13 cellular contexts compared by ENCODE assay signal in the genomic region with DNA sequence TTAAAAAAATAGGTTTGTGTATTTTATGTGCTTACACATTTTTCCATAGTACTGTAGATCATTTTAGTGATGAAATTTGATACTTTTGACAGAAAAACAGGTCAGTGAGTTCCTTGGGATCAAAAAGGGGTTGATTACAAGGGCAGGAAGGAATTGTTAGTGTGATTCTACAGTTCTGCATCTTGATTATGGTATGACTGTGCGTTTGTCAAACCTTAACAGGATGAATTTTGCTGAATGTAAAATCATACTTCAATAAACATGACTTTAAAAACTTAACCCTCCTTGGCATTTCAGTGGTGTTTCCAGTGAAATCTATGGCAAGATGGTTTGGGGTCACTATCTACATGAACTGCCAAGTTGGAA. TPM values are rescaled to one million over a fixed set of nuclear protein-coding genes. Genes with fewer than 3 reads are reported as not detected.
DNase-seq lines count a peak whose midpoint lies in the region; ATAC-seq and TF ChIP-seq lines count a peak whose summit lies in the region.
"Had no signal": no experiment of that assay in that cellular context is flagged by ENCODE, and none has a peak within 500 bp of the region (broad histone marks: within the 10 kb centered on the region; RNA-seq: fewer than 3 reads in every experiment).

No MANE protein-coding gene starts in this region.

- no peak overlapping the region for H2BK12ac ChIP-seq in H9 (ENCODE audit: insufficient read length, low read depth, low read length)

- H3K23ac ChIP-seq in H9 (ENCODE audit: insufficient read length, low read depth, low read length): no peak overlapping the region

- TF ChIP-seq CTCF in H9 (conservative IDR thresholded peaks at IDR 0.05): no peak
- TF ChIP-seq CTCF in OCI-LY3 (IDR thresholded peaks at IDR 0.05; ENCODE audit: low read depth, low read length): no peak
- TF ChIP-seq CTCF in MCF 10A (IDR thresholded peaks at IDR 0.05; ENCODE audit: unreplicated experiment): no peak
- TF ChIP-seq CTCF in gastrocnemius medialis (IDR thresholded peaks at IDR 0.05 in 4 of 5, conservative IDR thresholded peaks at IDR 0.05 in 1 of 5): no peak

- H3K4me3 ChIP-seq in OCI-LY3 (ENCODE audit: low read length) (no peak overlapping the region), gastrocnemius medialis (no peak overlapping the region)
- H3K4me3 ChIP-seq: hepatocyte had no signal

- H4K91ac ChIP-seq in H9 (ENCODE audit: insufficient read length, low read depth, low read length): no peak overlapping the region

- no peak overlapping the region for H2BK15ac ChIP-seq in H9 (ENCODE audit: low read depth, low read length)

- H3K79me2 ChIP-seq in H9 (ENCODE audit: insufficient read depth, low read length) (no peaks in the 10 kb centered on the region), OCI-LY3 (ENCODE audit: low read length) (peaks cover 29% of the 10 kb centered on the region)
- H3K79me2 ChIP-seq: hepatocyte had no signal

- in situ Hi-C loops in gastrocnemius medialis (cut with MboI; ENCODE audit: low sequenced_read_pairs in 4 of 4): no loop called here

- H3K36me3 Mint-ChIP-seq in H9 (ENCODE audit: insufficient read depth in 1 of 3, low read depth in 3 of 3) (peaks cover 36 to 69% (median 54%) of the 10 kb centered on the region in 3 experiments), MCF 10A (ENCODE audit: insufficient read depth, unreplicated experiment) (peaks cover 66% of the 10 kb centered on the region)

- no peaks in the 10 kb centered on the region for H3K79me1 ChIP-seq in H9 (ENCODE audit: insufficient read depth, low read depth, low read length, poor library complexity, severe bottlenecking)

- H3K4me1 Mint-ChIP-seq in H9 (peaks cover 36 to 41% of the 10 kb centered on the region in 2 experiments), MCF 10A (ENCODE audit: insufficient read depth, unreplicated experiment) (peaks cover 29% of the 10 kb centered on the region)

- intact Hi-C loops in MCF 10A (cut with micrococcal nuclease): loop anchor here (2.0 kb wide), 1 partner anchor 297 kb away; no protein-coding TSS in a partner anchor
- intact Hi-C loops in gastrocnemius medialis (cut with DNase I; ENCODE audit: low total_unique reads): loop anchor here (5.0 to 10.0 kb wide), 2 partner anchors 197 to 296 kb away; no protein-coding TSS in a partner anchor

- H3K9me3 ChIP-seq in H9 (ENCODE audit: control insufficient read depth, low read depth, low read length): no peaks in the 10 kb centered on the region
- no peaks in the 10 kb centered on the region for H3K9me3 ChIP-seq in OCI-LY3 (ENCODE audit: insufficient read depth, low read length)
- H3K9me3 ChIP-seq in gastrocnemius medialis: no peaks in the 10 kb centered on the region

- H3K14ac ChIP-seq in H9 (ENCODE audit: insufficient read depth, low read length): no peak overlapping the region

- H3K23me2 ChIP-seq in H9 (ENCODE audit: insufficient read length, low read depth, low read length, poor library complexity, severe bottlenecking): peaks cover 13% of the 10 kb centered on the region

- H2BK120ac ChIP-seq in H9 (ENCODE audit: low read depth, low read length, poor library complexity, severe bottlenecking): no peak overlapping the region

- no peak for TF ChIP-seq POLR2A in gastrocnemius medialis (IDR thresholded peaks at IDR 0.05)

- POLR2A ChIA-PET in MCF 10A (lab: Yijun Ruan, JAX): interaction anchor here (2.3 kb wide), 1 partner anchor 154 kb away, joined by 15 read pairs; no protein-coding TSS in a partner anchor

- no CpG with 5 or more reads among the region's 1 CpG for WGBS in H9 (ENCODE audit: extremely low coverage, insufficient read length, low lambda C conversion rate)

- H3K4me3 Mint-ChIP-seq in H9: no peak overlapping the region
- H3K4me3 Mint-ChIP-seq in MCF 10A (ENCODE audit: unreplicated experiment): peak overlapping the region; percentile 52
- H3K4me3 Mint-ChIP-seq: CD8-positive, alpha-beta memory T cell; T-cell had no signal

- no peak overlapping the region for H4K8ac ChIP-seq in H9 (replicated peaks; ENCODE audit: insufficient read length, low read depth, low read length)

- H3K27ac ChIP-seq in H9 (ENCODE audit: insufficient read length, low read depth, low read length) (peak overlapping the region; percentile 91), OCI-LY3 (ENCODE audit: low read length) (peak overlapping the region; percentile 82), gastrocnemius medialis (peak overlapping the region; percentile 63 to 99 (median 88))
- H3K27ac ChIP-seq: hepatocyte had no signal

- no TSS peak for BruUV-seq in MCF 10A (replicated peaks; lab: Mats Ljungman, UMichigan)

- H3K4ac ChIP-seq in H9 (ENCODE audit: low read depth, low read length): no peak overlapping the region

- no peak overlapping the region for H2BK5ac ChIP-seq in H9 (ENCODE audit: insufficient read length, low read length)

- no peak overlapping the region for H3K56ac ChIP-seq in H9 (ENCODE audit: insufficient read length, low read depth, low read length)

- H3K27me3 ChIP-seq in H9 (ENCODE audit: insufficient read depth, low read length): no peaks in the 10 kb centered on the region
- H3K27me3 ChIP-seq in OCI-LY3 (ENCODE audit: low read depth, low read length): no peaks in the 10 kb centered on the region
- H3K27me3 ChIP-seq in gastrocnemius medialis: no peaks in the 10 kb centered on the region
- H3K27me3 ChIP-seq: hepatocyte had no signal

- H2AFZ ChIP-seq in H9 (ENCODE audit: low read length) (no peak overlapping the region), OCI-LY3 (ENCODE audit: low read depth, low read length) (no peak overlapping the region)
- H2AFZ ChIP-seq: hepatocyte had no signal

- CTCF ChIA-PET in MCF 10A (lab: Yijun Ruan, JAX): interaction anchor here (0.6 kb wide), 1 partner anchor 162 kb away, joined by 3 read pairs; no protein-coding TSS in a partner anchor

- H3K27me3 Mint-ChIP-seq in H9 (ENCODE audit: low read depth) (no peaks in the 10 kb centered on the region), MCF 10A (ENCODE audit: insufficient read depth, unreplicated experiment) (no peaks in the 10 kb centered on the region)
- H3K27me3 Mint-ChIP-seq: CD8-positive, alpha-beta memory T cell; T-cell had no signal

- H3K36me3 ChIP-seq in OCI-LY3 (replicated peaks; ENCODE audit: low read depth, low read length): peaks cover 30% of the 10 kb centered on the region
- H3K36me3 ChIP-seq in gastrocnemius medialis: peaks cover 0 to 7% of the 10 kb centered on the region in 2 donors

- H3T11ph ChIP-seq in H9 (ENCODE audit: low read length): no peak overlapping the region

- H2BK20ac ChIP-seq in H9 (ENCODE audit: low read depth, low read length, poor library complexity, severe bottlenecking): no peak overlapping the region

- H3K27ac Mint-ChIP-seq in H9 (peak overlapping the region in 2 of 3 experiments; percentile 80 to 96; a peak in 3 of 7 replicates), MCF 10A (ENCODE audit: low read depth, unreplicated experiment) (peak overlapping the region; percentile 87)
- H3K27ac Mint-ChIP-seq: T-cell had no signal

- H3K9me3 Mint-ChIP-seq in H9: no peaks in the 10 kb centered on the region
- no peaks in the 10 kb centered on the region for H3K9me3 Mint-ChIP-seq in MCF 10A (ENCODE audit: unreplicated experiment)
- H3K9me3 Mint-ChIP-seq: CD8-positive, alpha-beta memory T cell; T-cell had no signal

- no peak overlapping the region for H3K4me2 ChIP-seq in H9 (ENCODE audit: insufficient read depth, insufficient read length, low read length)
- H3K4me2 ChIP-seq in OCI-LY3 (ENCODE audit: low read length): peak overlapping the region; percentile 45; the same call in 1 of the 2 replicates
- H3K4me2 ChIP-seq: hepatocyte had no signal

- no peak overlapping the region for H3K18ac ChIP-seq in H9 (ENCODE audit: insufficient read length, low read depth, low read length)

- DNase-seq in H9: no peak
- DNase-seq in MCF 10A (ENCODE audit: unreplicated experiment): no peak
- no peak for DNase-seq in gastrocnemius medialis
- DNase-seq in COLO829 (ENCODE audit: low spot score): no peak
- DNase-seq in dedifferentiated amniotic fluid mesenchymal stem cell (ENCODE audit: extremely low spot score): no peak
- DNase-seq: CD8-positive, alpha-beta memory T cell; NCI-H1930; substantia nigra; T-cell had no signal

- no peak overlapping the region for H2AK5ac ChIP-seq in H9 (ENCODE audit: insufficient read length, low read length)

- ATAC-seq in gastrocnemius medialis (no peak), GM21723 (IDR thresholded peaks at IDR 0.05; ENCODE audit: unreplicated experiment) (no peak), HG03196 (IDR thresholded peaks at IDR 0.05; ENCODE audit: unreplicated experiment) (no peak)
- ATAC-seq: T-cell had no signal

- peaks cover 4% of the 10 kb centered on the region; the same call in 1 of the 2 replicates for H3K4me1 ChIP-seq in H9 (ENCODE audit: insufficient read depth, low read length)
- peaks cover 44% of the 10 kb centered on the region for H3K4me1 ChIP-seq in OCI-LY3 (ENCODE audit: low read length)
- H3K4me1 ChIP-seq in gastrocnemius medialis: peaks cover 42 to 49% of the 10 kb centered on the region in 2 donors

- H4K5ac ChIP-seq in H9 (ENCODE audit: insufficient read length, low read depth, low read length): no peak overlapping the region

- H3K9ac ChIP-seq in H9 (ENCODE audit: extremely low read depth, insufficient read length, low read length): no peak overlapping the region
- H3K9ac ChIP-seq in OCI-LY3 (ENCODE audit: low read length): no peak overlapping the region

- H4K20me1 ChIP-seq in H9 (ENCODE audit: control insufficient read depth, insufficient read depth, insufficient read length) (no peaks in the 10 kb centered on the region), OCI-LY3 (ENCODE audit: insufficient read depth, low read length) (no peaks in the 10 kb centered on the region)

RNA-seq across cellular contexts. Expression of gene TOMM7, which starts 35.6 kb away (rescaled TPM):
- total RNA-seq in H9 (2021): 368 and 400 TPM in 2 replicates
- 376 and 409 TPM in 2 replicates for total RNA-seq in MCF 10A (2022)
- total RNA-seq in gastrocnemius medialis: 100 to 1,000 TPM; 124 to 235 (median 218) TPM
